ENCODE assay signal across 16 cellular contexts in genomic region chr12:108789546-108789945, GRCh38. TPM values are rescaled to one million over a fixed set of nuclear protein-coding genes. Genes with fewer than 3 reads are reported as not detected.
DNase-seq lines count a peak whose midpoint lies in the region; ATAC-seq and TF ChIP-seq lines count a peak whose summit lies in the region.
"Had no signal": no experiment of that assay in that cellular context is flagged by ENCODE, and none has a peak within 500 bp of the region (broad histone marks: within the 10 kb centered on the region; RNA-seq: fewer than 3 reads in every experiment).

No MANE protein-coding gene starts in this region.

- peaks cover 58% of the 10 kb centered on the region for H3K79me2 ChIP-seq in osteoblast (ENCODE audit: insufficient read depth, low read length)

- peaks cover 5 to 64% of the 10 kb centered on the region in 2 donors for H3K4me1 ChIP-seq in right atrium auricular region
- no peaks in the 10 kb centered on the region for H3K4me1 ChIP-seq in osteoblast (ENCODE audit: insufficient read depth, low read length)
- H3K4me1 ChIP-seq in stomach smooth muscle (ENCODE audit: control insufficient read depth, insufficient read depth, low read length) = peaks cover 67% of the 10 kb centered on the region

- H3K36me3 ChIP-seq in right atrium auricular region = peaks cover 53% of the 10 kb centered on the region
- H3K36me3 ChIP-seq in osteoblast (ENCODE audit: insufficient read depth, low read length) = peaks cover 96% of the 10 kb centered on the region
- H3K36me3 ChIP-seq in stomach smooth muscle (ENCODE audit: control insufficient read depth in 2 of 2, insufficient read depth in 2 of 2, low read length in 2 of 2) = peaks cover 16 to 23% of the 10 kb centered on the region in 2 donors

- intact Hi-C loops in Right ventricle myocardium superior (cut with DNase I) = no loop called here

- ATAC-seq in Right ventricle myocardium superior (ENCODE audit: poor library complexity) (no peak), HG03025 (IDR thresholded peaks at IDR 0.05; ENCODE audit: low FRiP score, unreplicated experiment) (no peak), GM21360 (IDR thresholded peaks at IDR 0.05; ENCODE audit: unreplicated experiment) (no peak)

- TF ChIP-seq CTCF in right atrium auricular region (IDR thresholded peaks at IDR 0.05) (no peak), RWPE1 (conservative IDR thresholded peaks at IDR 0.05; ENCODE audit: low read depth) (no peak), osteoblast (IDR thresholded peaks at IDR 0.05; ENCODE audit: extremely low read depth, low read depth, low read length) (no peak)

- no peak overlapping the region for H3K9ac ChIP-seq in stomach smooth muscle (ENCODE audit: low read length in 2 of 2)

- POLR2A ChIA-PET in RWPE1 (lab: Yijun Ruan, JAX; ENCODE audit: low non-redundant PET) = no interaction called here

- no peaks in the 10 kb centered on the region for H3K27me3 ChIP-seq in right atrium auricular region
- no peaks in the 10 kb centered on the region for H3K27me3 ChIP-seq in osteoblast (ENCODE audit: insufficient read depth, low read length)
- H3K27me3 ChIP-seq in stomach smooth muscle (ENCODE audit: control insufficient read depth in 1 of 2, insufficient read depth in 2 of 2, low read length in 2 of 2) = no peaks in the 10 kb centered on the region

- DNase-seq in right atrium auricular region (ENCODE audit: low spot score) (no peak), Right ventricle myocardium superior (no peak), RWPE1 (ENCODE audit: low spot score) (no peak), osteoblast (ENCODE audit: insufficient read length, low spot score, missing footprints) (peak; percentile 57), NCI-H2029 treated with DMSO at 0.1 percent for 48 hours (lab: John Stamatoyannopoulos, UW) (no peak)
- DNase-seq: ACHN; CD8-positive, alpha-beta memory T cell; GF-D8; HCEC 1CT; MV-4-11; NCI-H1417 treated with DMSO at 0.1 percent for 48 hours; NCI-H2029; NCI-H510A had no signal

- CTCF ChIA-PET in RWPE1 (lab: Yijun Ruan, JAX) = no interaction called here

- no peak overlapping the region for H3K4me2 ChIP-seq in osteoblast (ENCODE audit: insufficient read depth, low read length)

- H3K4me3 ChIP-seq in right atrium auricular region = no peak overlapping the region
- H3K4me3 ChIP-seq in osteoblast (ENCODE audit: insufficient read depth, low read length) = no peak overlapping the region
- no peak overlapping the region for H3K4me3 ChIP-seq in stomach smooth muscle (ENCODE audit: low read length in 2 of 2)

- H3K27ac ChIP-seq in right atrium auricular region = peak overlapping the region; percentile 48 to 70
- H3K27ac ChIP-seq in RWPE1 = peak overlapping the region; percentile 61
- no peak overlapping the region for H3K27ac ChIP-seq in osteoblast (ENCODE audit: low read depth, low read length)
- peak overlapping the region; percentile 71 for H3K27ac ChIP-seq in stomach smooth muscle (ENCODE audit: low read length)

- peaks cover 42% of the 10 kb centered on the region for H4K20me1 ChIP-seq in osteoblast (ENCODE audit: insufficient read depth, low read length)

- no peak overlapping the region for H2AFZ ChIP-seq in osteoblast (ENCODE audit: low read length)

- H3K9me3 ChIP-seq in right atrium auricular region = no peaks in the 10 kb centered on the region
- H3K9me3 ChIP-seq in osteoblast (ENCODE audit: low read depth, low read length) = no peaks in the 10 kb centered on the region
- no peaks in the 10 kb centered on the region for H3K9me3 ChIP-seq in stomach smooth muscle (ENCODE audit: control insufficient read depth in 2 of 2, low read length in 2 of 2)

RNA-seq across cellular contexts. Expression of gene CORO1C, which starts 58.2 kb away (rescaled TPM):
- total RNA-seq in right atrium auricular region (10 to 100 TPM; 59.6 to 70.7 TPM), Right ventricle myocardium superior (69.1 TPM), osteoblast (228 and 261 TPM in 2 replicates)
